Comparison of ENCODE assay signal across 2 cellular contexts in the genomic region with DNA sequence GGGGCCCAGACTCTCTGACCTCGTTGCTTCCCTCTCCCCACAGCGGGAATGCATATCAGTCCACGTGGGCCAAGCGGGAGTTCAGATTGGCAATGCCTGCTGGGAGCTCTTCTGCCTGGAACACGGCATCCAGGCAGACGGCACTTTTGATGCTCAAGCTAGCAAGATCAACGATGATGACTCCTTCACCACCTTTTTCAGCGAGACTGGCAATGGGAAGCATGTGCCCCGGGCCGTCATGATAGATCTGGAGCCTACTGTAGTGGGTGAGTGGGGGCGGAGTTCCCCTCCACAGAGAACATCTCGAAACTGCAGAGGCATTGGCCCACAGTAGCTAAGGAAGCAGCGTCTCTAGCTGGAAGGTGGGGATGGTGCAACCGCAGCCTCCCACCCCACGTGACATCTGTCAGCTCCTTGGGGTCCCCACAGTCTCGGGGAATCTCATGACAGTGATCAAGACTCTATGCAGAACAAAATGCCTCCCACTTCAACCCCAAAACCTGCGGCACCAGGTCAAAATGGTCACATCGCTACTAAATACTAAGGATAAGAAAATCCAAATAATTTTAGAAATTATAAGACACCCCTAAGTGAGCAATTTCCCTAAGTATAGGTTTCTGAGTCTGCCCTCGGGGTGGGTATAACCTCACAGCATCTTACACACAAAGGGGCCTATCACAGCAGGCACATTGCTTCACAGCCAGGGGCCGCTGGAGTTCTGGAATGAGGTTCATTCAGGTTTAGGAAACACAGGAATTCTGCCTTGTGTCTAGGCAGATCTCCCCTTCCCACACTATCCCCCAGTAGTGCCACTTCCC.
A peak's percentile ranks its signal among the peaks of the same experiment; 100 is the strongest.
TF ChIP-seq lines count a peak whose summit lies in the region.

No MANE protein-coding gene starts in this region.

TF ChIP-seq in Ishikawa, 13 proteins besides CTCF, POLR2A, EP300 and RAD21:
- TF ChIP-seq CEBPB (IDR thresholded peaks at IDR 0.05) (no peak), EGR1 (IDR thresholded peaks at IDR 0.05) (no peak), ZBTB7A (IDR thresholded peaks at IDR 0.05; ENCODE audit: low read depth) (no peak), YY1 (IDR thresholded peaks at IDR 0.05; ENCODE audit: low read depth) (no peak), REST (IDR thresholded peaks at IDR 0.05; ENCODE audit: low read depth) (no peak), CREB1 (IDR thresholded peaks at IDR 0.05; ENCODE audit: low read depth) (no peak), FOXM1 (IDR thresholded peaks at IDR 0.05; ENCODE audit: borderline replicate concordance, low read depth) (no peak), TEAD4 (IDR thresholded peaks at IDR 0.05) (no peak), USF1 (IDR thresholded peaks at IDR 0.05) (no peak), NFIC (IDR thresholded peaks at IDR 0.05) (no peak), TCF12 (IDR thresholded peaks at IDR 0.05; ENCODE audit: low read depth) (no peak), MAX (IDR thresholded peaks at IDR 0.05) (no peak)

TF ChIP-seq in H1, 55 proteins besides CTCF, POLR2A, EP300 and RAD21:
- TF ChIP-seq SP2 (IDR thresholded peaks at IDR 0.05; ENCODE audit: low read length), result no peak
- TF ChIP-seq, protein P1, sequence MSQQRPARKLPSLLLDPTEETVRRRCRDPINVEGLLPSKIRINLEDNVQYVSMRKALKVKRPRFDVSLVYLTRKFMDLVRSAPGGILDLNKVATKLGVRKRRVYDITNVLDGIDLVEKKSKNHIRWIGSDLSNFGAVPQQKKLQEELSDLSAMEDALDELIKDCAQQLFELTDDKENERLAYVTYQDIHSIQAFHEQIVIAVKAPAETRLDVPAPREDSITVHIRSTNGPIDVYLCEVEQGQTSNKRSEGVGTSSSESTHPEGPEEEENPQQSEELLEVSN (IDR thresholded peaks at IDR 0.05), result peak; percentile 38; the same call in 1 of the 2 replicates
- peak; percentile 52; the same call in 1 of the 2 replicates for TF ChIP-seq TEAD4 (IDR thresholded peaks at IDR 0.05; ENCODE audit: low read depth, low read length)
TF ChIP-seq in H1: peak in this region for 2.
